In the genomic region with DNA sequence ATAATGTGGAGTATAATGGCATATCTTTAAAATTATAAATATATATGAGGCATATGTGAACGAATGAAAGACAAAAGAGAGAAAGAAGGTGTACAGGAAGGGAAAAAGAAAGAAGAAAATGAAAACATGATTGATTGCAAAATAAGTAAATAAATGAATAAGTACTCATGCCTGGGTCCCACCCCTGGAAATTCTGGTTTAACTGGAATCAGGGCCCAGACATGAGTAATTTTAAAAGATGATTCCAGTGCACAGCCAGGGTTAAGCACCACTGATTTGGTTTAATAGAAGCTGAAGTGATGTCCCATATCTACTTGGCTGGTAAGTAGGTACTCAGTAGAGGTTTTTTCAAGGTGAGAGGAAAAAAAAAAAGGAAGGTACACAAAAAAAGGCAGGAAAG, we compare ENCODE assay signal across 1 cellular context.
TF ChIP-seq lines count a peak whose summit lies in the region.

No MANE protein-coding gene starts in this region.

TF ChIP-seq in SK-N-SH treated with all-trans-retinoic acid at 6 μM for 48 hours, 23 proteins besides CTCF, POLR2A, EP300 and RAD21 (continued from another document):
- TF ChIP-seq, protein P1, sequence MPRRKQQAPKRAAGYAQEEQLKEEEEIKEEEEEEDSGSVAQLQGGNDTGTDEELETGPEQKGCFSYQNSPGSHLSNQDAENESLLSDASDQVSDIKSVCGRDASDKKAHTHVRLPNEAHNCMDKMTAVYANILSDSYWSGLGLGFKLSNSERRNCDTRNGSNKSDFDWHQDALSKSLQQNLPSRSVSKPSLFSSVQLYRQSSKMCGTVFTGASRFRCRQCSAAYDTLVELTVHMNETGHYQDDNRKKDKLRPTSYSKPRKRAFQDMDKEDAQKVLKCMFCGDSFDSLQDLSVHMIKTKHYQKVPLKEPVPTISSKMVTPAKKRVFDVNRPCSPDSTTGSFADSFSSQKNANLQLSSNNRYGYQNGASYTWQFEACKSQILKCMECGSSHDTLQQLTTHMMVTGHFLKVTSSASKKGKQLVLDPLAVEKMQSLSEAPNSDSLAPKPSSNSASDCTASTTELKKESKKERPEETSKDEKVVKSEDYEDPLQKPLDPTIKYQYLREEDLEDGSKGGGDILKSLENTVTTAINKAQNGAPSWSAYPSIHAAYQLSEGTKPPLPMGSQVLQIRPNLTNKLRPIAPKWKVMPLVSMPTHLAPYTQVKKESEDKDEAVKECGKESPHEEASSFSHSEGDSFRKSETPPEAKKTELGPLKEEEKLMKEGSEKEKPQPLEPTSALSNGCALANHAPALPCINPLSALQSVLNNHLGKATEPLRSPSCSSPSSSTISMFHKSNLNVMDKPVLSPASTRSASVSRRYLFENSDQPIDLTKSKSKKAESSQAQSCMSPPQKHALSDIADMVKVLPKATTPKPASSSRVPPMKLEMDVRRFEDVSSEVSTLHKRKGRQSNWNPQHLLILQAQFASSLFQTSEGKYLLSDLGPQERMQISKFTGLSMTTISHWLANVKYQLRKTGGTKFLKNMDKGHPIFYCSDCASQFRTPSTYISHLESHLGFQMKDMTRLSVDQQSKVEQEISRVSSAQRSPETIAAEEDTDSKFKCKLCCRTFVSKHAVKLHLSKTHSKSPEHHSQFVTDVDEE (CRISPR knock-in tag; IDR thresholded peaks at IDR 0.05): no peak
- TF ChIP-seq ESRRG (CRISPR knock-in tag; IDR thresholded peaks at IDR 0.05): no peak
- TF ChIP-seq ZFP3 (CRISPR knock-in tag; IDR thresholded peaks at IDR 0.05): no peak
- TF ChIP-seq, protein P2, sequence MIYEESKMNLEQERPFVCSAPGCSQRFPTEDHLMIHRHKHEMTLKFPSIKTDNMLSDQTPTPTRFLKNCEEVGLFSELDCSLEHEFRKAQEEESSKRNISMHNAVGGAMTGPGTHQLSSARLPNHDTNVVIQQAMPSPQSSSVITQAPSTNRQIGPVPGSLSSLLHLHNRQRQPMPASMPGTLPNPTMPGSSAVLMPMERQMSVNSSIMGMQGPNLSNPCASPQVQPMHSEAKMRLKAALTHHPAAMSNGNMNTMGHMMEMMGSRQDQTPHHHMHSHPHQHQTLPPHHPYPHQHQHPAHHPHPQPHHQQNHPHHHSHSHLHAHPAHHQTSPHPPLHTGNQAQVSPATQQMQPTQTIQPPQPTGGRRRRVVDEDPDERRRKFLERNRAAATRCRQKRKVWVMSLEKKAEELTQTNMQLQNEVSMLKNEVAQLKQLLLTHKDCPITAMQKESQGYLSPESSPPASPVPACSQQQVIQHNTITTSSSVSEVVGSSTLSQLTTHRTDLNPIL (CRISPR knock-in tag; IDR thresholded peaks at IDR 0.05; ENCODE audit: low read depth): no peak
- no peak for TF ChIP-seq ARNTL (CRISPR knock-in tag; IDR thresholded peaks at IDR 0.05; ENCODE audit: borderline replicate concordance, low read depth)
- no peak for TF ChIP-seq TCF4 (CRISPR knock-in tag; IDR thresholded peaks at IDR 0.05; ENCODE audit: borderline replicate concordance)
- no peak for TF ChIP-seq ZNF565 (CRISPR knock-in tag; conservative IDR thresholded peaks at IDR 0.05; ENCODE audit: low read depth)
- TF ChIP-seq PPARA (CRISPR knock-in tag; IDR thresholded peaks at IDR 0.05; ENCODE audit: borderline replicate concordance): no peak
- TF ChIP-seq, protein P3, sequence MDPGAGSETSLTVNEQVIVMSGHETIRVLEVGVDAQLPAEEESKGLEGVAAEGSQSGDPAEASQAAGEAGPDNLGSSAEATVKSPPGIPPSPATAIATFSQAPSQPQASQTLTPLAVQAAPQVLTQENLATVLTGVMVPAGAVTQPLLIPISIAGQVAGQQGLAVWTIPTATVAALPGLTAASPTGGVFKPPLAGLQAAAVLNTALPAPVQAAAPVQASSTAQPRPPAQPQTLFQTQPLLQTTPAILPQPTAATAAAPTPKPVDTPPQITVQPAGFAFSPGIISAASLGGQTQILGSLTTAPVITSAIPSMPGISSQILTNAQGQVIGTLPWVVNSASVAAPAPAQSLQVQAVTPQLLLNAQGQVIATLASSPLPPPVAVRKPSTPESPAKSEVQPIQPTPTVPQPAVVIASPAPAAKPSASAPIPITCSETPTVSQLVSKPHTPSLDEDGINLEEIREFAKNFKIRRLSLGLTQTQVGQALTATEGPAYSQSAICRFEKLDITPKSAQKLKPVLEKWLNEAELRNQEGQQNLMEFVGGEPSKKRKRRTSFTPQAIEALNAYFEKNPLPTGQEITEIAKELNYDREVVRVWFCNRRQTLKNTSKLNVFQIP (CRISPR knock-in tag; IDR thresholded peaks at IDR 0.05; ENCODE audit: borderline replicate concordance, low read depth): no peak
- TF ChIP-seq ZC3H10 (CRISPR knock-in tag; IDR thresholded peaks at IDR 0.05): no peak
- TF ChIP-seq ZNF70 (CRISPR knock-in tag; IDR thresholded peaks at IDR 0.05): no peak
- no peak for TF ChIP-seq ISL1 (CRISPR knock-in tag; IDR thresholded peaks at IDR 0.05)
- TF ChIP-seq TOX (CRISPR knock-in tag; IDR thresholded peaks at IDR 0.05; ENCODE audit: borderline replicate concordance): no peak
- no peak for TF ChIP-seq CSDC2 (CRISPR knock-in tag; IDR thresholded peaks at IDR 0.05)
- no peak for TF ChIP-seq RARB (CRISPR knock-in tag; IDR thresholded peaks at IDR 0.05)
- TF ChIP-seq BACH2 (CRISPR knock-in tag; IDR thresholded peaks at IDR 0.05; ENCODE audit: borderline replicate concordance): no peak
- TF ChIP-seq, protein P4, sequence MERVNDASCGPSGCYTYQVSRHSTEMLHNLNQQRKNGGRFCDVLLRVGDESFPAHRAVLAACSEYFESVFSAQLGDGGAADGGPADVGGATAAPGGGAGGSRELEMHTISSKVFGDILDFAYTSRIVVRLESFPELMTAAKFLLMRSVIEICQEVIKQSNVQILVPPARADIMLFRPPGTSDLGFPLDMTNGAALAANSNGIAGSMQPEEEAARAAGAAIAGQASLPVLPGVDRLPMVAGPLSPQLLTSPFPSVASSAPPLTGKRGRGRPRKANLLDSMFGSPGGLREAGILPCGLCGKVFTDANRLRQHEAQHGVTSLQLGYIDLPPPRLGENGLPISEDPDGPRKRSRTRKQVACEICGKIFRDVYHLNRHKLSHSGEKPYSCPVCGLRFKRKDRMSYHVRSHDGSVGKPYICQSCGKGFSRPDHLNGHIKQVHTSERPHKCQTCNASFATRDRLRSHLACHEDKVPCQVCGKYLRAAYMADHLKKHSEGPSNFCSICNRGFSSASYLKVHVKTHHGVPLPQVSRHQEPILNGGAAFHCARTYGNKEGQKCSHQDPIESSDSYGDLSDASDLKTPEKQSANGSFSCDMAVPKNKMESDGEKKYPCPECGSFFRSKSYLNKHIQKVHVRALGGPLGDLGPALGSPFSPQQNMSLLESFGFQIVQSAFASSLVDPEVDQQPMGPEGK (CRISPR knock-in tag; IDR thresholded peaks at IDR 0.05; ENCODE audit: borderline replicate concordance): no peak
